1 cellular context compared by ENCODE assay signal in the genomic region with DNA sequence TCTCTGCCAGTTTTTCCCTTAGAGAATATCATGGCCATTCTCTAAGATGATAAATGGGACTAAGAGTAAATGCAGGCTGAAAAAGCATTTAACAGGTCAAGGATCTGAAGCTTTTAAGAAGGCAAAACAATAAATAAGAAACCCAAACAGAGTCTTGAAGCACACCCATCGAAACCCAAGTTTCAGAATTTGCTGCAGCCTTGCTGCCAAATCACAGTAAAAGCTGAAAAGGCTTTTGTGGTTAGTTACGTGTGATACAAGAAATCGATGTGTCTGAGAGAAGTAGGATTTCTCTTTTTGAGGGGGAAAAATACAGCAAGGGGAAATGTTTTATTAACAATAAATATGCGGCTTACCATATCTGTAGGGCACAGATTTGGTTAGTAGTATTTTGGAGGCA.
TF ChIP-seq lines count a peak whose summit lies in the region.

No MANE protein-coding gene starts in this region.

TF ChIP-seq in GM12878, 131 proteins besides CTCF, POLR2A, EP300 and RAD21 (continued from another document):
- TF ChIP-seq RELB (IDR thresholded peaks at IDR 0.05; ENCODE audit: low read depth) = no peak
- TF ChIP-seq MXI1 (IDR thresholded peaks at IDR 0.05; ENCODE audit: low read depth, low read length) = no peak
- no peak for TF ChIP-seq SRF (IDR thresholded peaks at IDR 0.05; ENCODE audit: low read depth in 2 of 2, low read length in 2 of 2)
- TF ChIP-seq SMAD1 (IDR thresholded peaks at IDR 0.05; ENCODE audit: low read depth, partially characterized antibody) = no peak
- TF ChIP-seq TCF12 (IDR thresholded peaks at IDR 0.05; ENCODE audit: low read depth, low read length) = no peak
